Comparison of ENCODE assay signal across 6 cellular contexts in genomic region chr6:32193096-32193495, GRCh38. TPM values are rescaled to one million over a fixed set of nuclear protein-coding genes. Genes with fewer than 3 reads are reported as not detected.
A peak's percentile ranks its signal among the peaks of the same experiment; 100 is the strongest.
DNase-seq lines count a peak whose midpoint lies in the region; ATAC-seq and TF ChIP-seq lines count a peak whose summit lies in the region.
"Not testable (repeated sequence)": the region's sequence is repeated elsewhere in the genome, so short reads cannot be mapped to it uniquely, and the experiment has no call there.

No MANE protein-coding gene starts in this region.

- H2AFZ ChIP-seq in OCI-LY3 (ENCODE audit: low read depth, low read length): not testable (repeated sequence)

- H3K4me3 Mint-ChIP-seq in CD8-positive, alpha-beta memory T cell: peak overlapping the region; percentile 92 to 100 (median 96)
- H3K4me3 Mint-ChIP-seq in stimulated activated naive B cell treated with anti-CD40 and anti-IgM and Interleukin-4, amounts not matched to agents 10 μg/mL and 1 μg/mL and 100 μg/mL, for 72 hours: peak overlapping the region; percentile 95 to 98

- not testable (repeated sequence) for TF ChIP-seq CTCF in OCI-LY3 (IDR thresholded peaks at IDR 0.05; ENCODE audit: low read depth, low read length)

- H3K4me3 ChIP-seq in CD8-positive, alpha-beta memory T cell (ENCODE audit: low read length): peak overlapping the region; percentile 95
- H3K4me3 ChIP-seq in OCI-LY3 (ENCODE audit: low read length): peak overlapping the region; percentile 93
- not testable (repeated sequence) for H3K4me3 ChIP-seq in esophagus (ENCODE audit: low read depth in 1 of 2, low read length in 2 of 2)
- peak overlapping the region; percentile 96 for H3K4me3 ChIP-seq in mononuclear cell (ENCODE audit: low read length)

- 81 to 84% methylated on average over 13 of the region's 13 CpGs for WGBS in esophagus, 2 donors

- not testable (repeated sequence) for H3K36me3 ChIP-seq in CD8-positive, alpha-beta memory T cell (ENCODE audit: insufficient read depth, low read length); esophagus (ENCODE audit: control insufficient read depth in 2 of 2, insufficient read depth in 2 of 2, low read length in 1 of 2)
- H3K36me3 ChIP-seq in OCI-LY3 (replicated peaks; ENCODE audit: low read depth, low read length): peaks cover 12% of the 10 kb centered on the region

- H3K36me3 Mint-ChIP-seq in CD8-positive, alpha-beta memory T cell: peaks cover 0 to 49% (median 8%) of the 10 kb centered on the region in 3 donors
- H3K36me3 Mint-ChIP-seq in activated naive CD4-positive, alpha-beta T cell treated with anti-CD3 and anti-CD28 coated beads, Interleukin-2, amount 50 U/mL, for 72 hours: peaks cover 25 to 32% of the 10 kb centered on the region in 2 donors
- H3K36me3 Mint-ChIP-seq in stimulated activated naive B cell treated with anti-CD40 and anti-IgM and Interleukin-4, amounts not matched to agents 10 μg/mL and 1 μg/mL and 100 μg/mL, for 72 hours: peaks cover 20 to 35% of the 10 kb centered on the region in 2 donors

- H3K27me3 ChIP-seq in CD8-positive, alpha-beta memory T cell (ENCODE audit: insufficient read depth, low read length, poor library complexity, severe bottlenecking); OCI-LY3 (ENCODE audit: low read depth, low read length); esophagus (ENCODE audit: control insufficient read depth in 1 of 2, insufficient read depth in 2 of 2, low read length in 2 of 2); mononuclear cell (ENCODE audit: insufficient read depth, low read length): not testable (repeated sequence)

- ATAC-seq in activated naive CD4-positive, alpha-beta T cell treated with anti-CD3 and anti-CD28 coated beads, Interleukin-2, amount 50 U/mL, for 72 hours; stimulated activated naive B cell treated with anti-CD40 and anti-IgM and Interleukin-4, amounts not matched to agents 10 μg/mL and 1 μg/mL and 100 μg/mL, for 72 hours (replicated peaks): not testable (repeated sequence)

- CTCF ChIA-PET in CD8-positive, alpha-beta memory T cell (lab: Charles Lee): interaction anchor here (0.8 to 1.5 kb wide), 5 partner anchors 8 to 75 kb away, joined by 3 to 7 read pairs (median 3); no protein-coding TSS in a partner anchor

- peak overlapping the region; percentile 100; the same call in 1 of the 2 replicates for H3K9ac ChIP-seq in OCI-LY3 (ENCODE audit: low read length)

- H3K4me2 ChIP-seq in OCI-LY3 (ENCODE audit: low read length): peak overlapping the region; percentile 100

- DNase-seq in CD8-positive, alpha-beta memory T cell; activated naive CD4-positive, alpha-beta T cell treated with anti-CD3 and anti-CD28 coated beads, Interleukin-2, amount 50 U/mL, for 72 hours (ENCODE audit: low spot score in 2 of 2); stimulated activated naive B cell treated with anti-CD40 and anti-IgM and Interleukin-4, amounts not matched to agents 10 μg/mL and 1 μg/mL and 100 μg/mL, for 72 hours: not testable (repeated sequence)

- POLR2A ChIA-PET in CD8-positive, alpha-beta memory T cell (lab: Charles Lee): interaction anchor here (0.8 to 2.3 kb wide), 5 partner anchors 10 to 660 kb away, joined by 3 to 17 read pairs (median 4); partner anchors contain the start of genes AGPAT1, RNF5 and TAP1

- H4K20me1 ChIP-seq in OCI-LY3 (ENCODE audit: insufficient read depth, low read length): not testable (repeated sequence)

- H3K9me3 ChIP-seq in CD8-positive, alpha-beta memory T cell (ENCODE audit: low read length); OCI-LY3 (ENCODE audit: insufficient read depth, low read length); esophagus (ENCODE audit: control insufficient read depth in 2 of 2, insufficient read depth in 1 of 2, low read depth in 1 of 2, low read length in 1 of 2); mononuclear cell (ENCODE audit: low read depth, low read length): not testable (repeated sequence)

- H3K4me1 Mint-ChIP-seq in CD8-positive, alpha-beta memory T cell: peaks cover 44 to 64% (median 45%) of the 10 kb centered on the region in 3 donors
- H3K4me1 Mint-ChIP-seq in stimulated activated naive B cell treated with anti-CD40 and anti-IgM and Interleukin-4, amounts not matched to agents 10 μg/mL and 1 μg/mL and 100 μg/mL, for 72 hours: peaks cover 45 to 70% of the 10 kb centered on the region in 2 donors

- peaks cover 46% of the 10 kb centered on the region for H3K4me1 ChIP-seq in CD8-positive, alpha-beta memory T cell (ENCODE audit: insufficient read depth, low read length)
- H3K4me1 ChIP-seq in OCI-LY3 (ENCODE audit: low read length): peaks cover 46% of the 10 kb centered on the region
- H3K4me1 ChIP-seq in esophagus (ENCODE audit: control insufficient read depth in 2 of 2, insufficient read depth in 2 of 2, low read length in 1 of 2): not testable (repeated sequence)
- peaks cover 62% of the 10 kb centered on the region for H3K4me1 ChIP-seq in mononuclear cell (ENCODE audit: insufficient read depth, low read length)

- not testable (repeated sequence) for H3K9me3 Mint-ChIP-seq in CD8-positive, alpha-beta memory T cell; activated naive CD4-positive, alpha-beta T cell treated with anti-CD3 and anti-CD28 coated beads, Interleukin-2, amount 50 U/mL, for 72 hours; stimulated activated naive B cell treated with anti-CD40 and anti-IgM and Interleukin-4, amounts not matched to agents 10 μg/mL and 1 μg/mL and 100 μg/mL, for 72 hours

- H3K27me3 Mint-ChIP-seq in CD8-positive, alpha-beta memory T cell; stimulated activated naive B cell treated with anti-CD40 and anti-IgM and Interleukin-4, amounts not matched to agents 10 μg/mL and 1 μg/mL and 100 μg/mL, for 72 hours: not testable (repeated sequence)

- H3K27ac Mint-ChIP-seq in CD8-positive, alpha-beta memory T cell: peak overlapping the region; percentile 95 to 99 (median 98)
- H3K27ac Mint-ChIP-seq in activated naive CD4-positive, alpha-beta T cell treated with anti-CD3 and anti-CD28 coated beads, Interleukin-2, amount 50 U/mL, for 72 hours: peak overlapping the region; percentile 92 to 94
- H3K27ac Mint-ChIP-seq in stimulated activated naive B cell treated with anti-CD40 and anti-IgM and Interleukin-4, amounts not matched to agents 10 μg/mL and 1 μg/mL and 100 μg/mL, for 72 hours: peak overlapping the region; percentile 97

- H3K79me2 ChIP-seq in OCI-LY3 (ENCODE audit: low read length): peaks cover 41% of the 10 kb centered on the region

- H3K27ac ChIP-seq in CD8-positive, alpha-beta memory T cell (ENCODE audit: low read depth, low read length): peak overlapping the region; percentile 85
- H3K27ac ChIP-seq in OCI-LY3 (ENCODE audit: low read length) (peak overlapping the region; percentile 97), esophagus (ENCODE audit: low read depth in 2 of 2, low read length in 1 of 2) (peak overlapping the region; percentile 71 to 85)

RNA-seq across cellular contexts. Expression of gene GPSM3, which starts 0.7 kb away (rescaled TPM):
- total RNA-seq in CD8-positive, alpha-beta memory T cell: 10 to 100 TPM; 82.0 to 89.5 TPM
- polyA plus RNA-seq in CD8-positive, alpha-beta memory T cell: 136 TPM
- total RNA-seq in activated naive CD4-positive, alpha-beta T cell treated with anti-CD3 and anti-CD28 coated beads, Interleukin-2, amount 50 U/mL, for 72 hours: 100 to 1,000 TPM in 1 of 2 donors, 10 to 100 TPM in 1; 84.9 to 151 TPM
- polyA plus RNA-seq in esophagus: 1 to 10 TPM; 4.0 to 4.6 TPM
- total RNA-seq in mononuclear cell: 131 TPM

RNA-seq across cellular contexts. Expression of gene PBX2, which starts 3.1 kb away (rescaled TPM):
- total RNA-seq in CD8-positive, alpha-beta memory T cell: 10 to 100 TPM; 63.5 to 69.4 TPM
- 2.2 TPM for polyA plus RNA-seq in CD8-positive, alpha-beta memory T cell
- total RNA-seq in activated naive CD4-positive, alpha-beta T cell treated with anti-CD3 and anti-CD28 coated beads, Interleukin-2, amount 50 U/mL, for 72 hours: 10 to 100 TPM; 65.4 to 88.7 TPM
- 10 to 100 TPM; 29.4 to 49.8 TPM for polyA plus RNA-seq in esophagus
- total RNA-seq in mononuclear cell: 49.5 TPM

RNA-seq across cellular contexts. Expression of gene AGER, which starts 9.0 kb away (rescaled TPM):
- 10 to 100 TPM; 11.9 to 12.5 TPM for total RNA-seq in CD8-positive, alpha-beta memory T cell
- polyA plus RNA-seq in CD8-positive, alpha-beta memory T cell: not detected
- 10 to 100 TPM; 21.6 to 26.3 TPM for total RNA-seq in activated naive CD4-positive, alpha-beta T cell treated with anti-CD3 and anti-CD28 coated beads, Interleukin-2, amount 50 U/mL, for 72 hours
- polyA plus RNA-seq in esophagus: 1 to 10 TPM; 3.5 to 8.3 TPM
- total RNA-seq in mononuclear cell: 1.5 TPM

RNA-seq across cellular contexts. Expression of gene RNF5, which starts 14.9 kb away (rescaled TPM):
- 10 to 100 TPM; 52.7 to 52.9 TPM for total RNA-seq in CD8-positive, alpha-beta memory T cell
- 110 TPM for polyA plus RNA-seq in CD8-positive, alpha-beta memory T cell
- total RNA-seq in activated naive CD4-positive, alpha-beta T cell treated with anti-CD3 and anti-CD28 coated beads, Interleukin-2, amount 50 U/mL, for 72 hours: 10 to 100 TPM; 62.6 to 86.2 TPM
- 10 to 100 TPM; 36.3 to 44.9 TPM for polyA plus RNA-seq in esophagus
- 13.2 TPM for total RNA-seq in mononuclear cell

RNA-seq across cellular contexts. Expression of gene AGPAT1, which starts 17.2 kb away (rescaled TPM):
- total RNA-seq in CD8-positive, alpha-beta memory T cell: 10 to 100 TPM; 42.5 to 42.6 TPM
- polyA plus RNA-seq in CD8-positive, alpha-beta memory T cell: 23.5 TPM
- 10 to 100 TPM; 33.2 to 35.0 TPM for total RNA-seq in activated naive CD4-positive, alpha-beta T cell treated with anti-CD3 and anti-CD28 coated beads, Interleukin-2, amount 50 U/mL, for 72 hours
- polyA plus RNA-seq in esophagus: 10 to 100 TPM; 15.3 to 18.3 TPM
- 12.9 TPM for total RNA-seq in mononuclear cell
